25 cellular contexts compared by ENCODE assay signal in the genomic region with DNA sequence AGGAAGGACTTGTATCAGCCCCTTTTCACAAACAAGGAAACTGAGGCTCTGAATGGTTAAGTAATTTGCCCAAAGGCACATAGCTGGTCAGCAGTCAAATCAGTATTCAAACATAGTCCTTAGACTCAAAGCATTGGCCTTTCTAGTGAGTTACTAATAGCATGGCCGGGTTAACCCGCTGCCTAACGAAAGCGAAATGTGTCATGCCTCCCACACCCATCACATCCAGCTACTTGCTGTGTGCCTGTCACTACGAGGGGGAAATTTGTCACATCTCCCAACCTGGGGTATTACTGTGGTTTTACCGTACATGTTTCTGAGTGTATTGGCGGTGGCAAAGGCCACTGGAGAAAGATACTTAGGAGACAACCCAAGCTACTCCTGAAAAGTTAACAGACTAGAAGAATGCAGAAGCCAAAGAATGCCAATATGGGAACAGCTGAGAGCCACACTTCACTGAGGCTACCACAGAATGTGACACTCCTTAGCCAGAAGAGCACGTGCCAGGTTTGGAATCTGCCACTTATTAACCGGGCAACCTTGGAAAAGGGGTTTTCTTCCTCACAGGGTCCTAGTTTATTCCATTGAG.
"Had no signal": no experiment of that assay in that cellular context is flagged by ENCODE, and none has a peak within 500 bp of the region (broad histone marks: within the 10 kb centered on the region; RNA-seq: fewer than 3 reads in every experiment).

No MANE protein-coding gene starts in this region.

- H3K9ac ChIP-seq: neural progenitor cell, parathyroid adenoma had no signal

- H3K9me3 ChIP-seq: gastroesophageal sphincter, heart right ventricle, right lobe of liver, stomach, thoracic aorta, tibial nerve, upper lobe of left lung had no signal

- H3K4me2 ChIP-seq: neural progenitor cell, smooth muscle cell had no signal

- H3K27me3 ChIP-seq: dorsolateral prefrontal cortex, foreskin keratinocyte, gastroesophageal sphincter, neural progenitor cell, right lobe of liver, stomach, tibial nerve, upper lobe of left lung had no signal

- H3K4me1 ChIP-seq: foreskin keratinocyte, gastroesophageal sphincter, heart right ventricle, parathyroid adenoma, right lobe of liver, stomach, tibial nerve, upper lobe of left lung had no signal

- ATAC-seq: esophagus mucosa; foreskin keratinocyte; gastroesophageal sphincter; heart right ventricle; left lobe of liver; naive thymus-derived CD4-positive, alpha-beta T cell; right lobe of liver had no signal

- H3K79me2 ChIP-seq: parathyroid adenoma had no signal

- H3K27ac ChIP-seq: epithelial cell of prostate, foreskin keratinocyte, gastroesophageal sphincter, heart right ventricle, neural progenitor cell, parathyroid adenoma, right lobe of liver, stomach, thoracic aorta, tibial nerve, upper lobe of left lung had no signal

- H2AFZ ChIP-seq: neural progenitor cell, parathyroid adenoma had no signal

- DNase-seq: dorsolateral prefrontal cortex; effector CD4-positive, alpha-beta T cell; endodermal cell; foreskin keratinocyte; heart right ventricle; kidney; naive thymus-derived CD4-positive, alpha-beta T cell; right lobe of liver; stimulated activated CD4-positive, alpha-beta T cell treated with anti-CD3 and anti-CD28 coated beads, Interleukin-12 subunit alpha, Interleukin-12 subunit beta, amount 100 ng/mL, for 4 hours; stimulated activated CD4-positive, alpha-beta T cell treated with anti-CD3 and anti-CD28 coated beads, Interleukin-1b, Interleukin-23, amount 100 ng/mL, for 48 hours; stimulated activated CD4-positive, alpha-beta T cell treated with anti-CD3 and anti-CD28 coated beads, Interleukin-4, amount 100 ng/mL, for 1 hour; stimulated activated CD8-positive, alpha-beta memory T cell treated with anti-CD3 and anti-CD28 coated beads, Interleukin-4, amount 100 ng/mL, for 48 hours; stimulated activated naive CD4-positive, alpha-beta T cell treated with Interleukin-2 at 50 U/mL for 16 hours; stomach; upper lobe of left lung had no signal

- H3K4me3 ChIP-seq: dorsolateral prefrontal cortex, gastroesophageal sphincter, heart right ventricle, lung, neural progenitor cell, right lobe of liver, smooth muscle cell, stomach, thoracic aorta, tibial nerve, upper lobe of left lung had no signal

- H3K36me3 ChIP-seq: gastroesophageal sphincter, heart right ventricle, neural progenitor cell, right lobe of liver, stomach, thoracic aorta, tibial nerve, upper lobe of left lung had no signal
